Comparison of ENCODE assay signal across 16 cellular contexts in genomic region chr14:76975051-76975450, GRCh38. TPM values are rescaled to one million over a fixed set of nuclear protein-coding genes. Genes with fewer than 3 reads are reported as not detected.
DNase-seq lines count a peak whose midpoint lies in the region; ATAC-seq and TF ChIP-seq lines count a peak whose summit lies in the region.
"Had no signal": no experiment of that assay in that cellular context is flagged by ENCODE, and none has a peak within 500 bp of the region (broad histone marks: within the 10 kb centered on the region; RNA-seq: fewer than 3 reads in every experiment).

No MANE protein-coding gene starts in this region.

- no peak overlapping the region for H4K8ac ChIP-seq in H9 (replicated peaks; ENCODE audit: insufficient read length, low read depth, low read length)

- no peaks in the 10 kb centered on the region for H3K36me3 Mint-ChIP-seq in H9 (ENCODE audit: insufficient read depth in 1 of 3, low read depth in 3 of 3)
- no peaks in the 10 kb centered on the region for H3K36me3 Mint-ChIP-seq in mesothelial cell of epicardium
- H3K36me3 Mint-ChIP-seq in stimulated activated memory B cell treated with anti-CD40 and anti-IgM and Interleukin-4, amounts not matched to agents 10 μg/mL and 1 μg/mL and 100 μg/mL, for 72 hours, result no peaks in the 10 kb centered on the region

- H4K20me1 ChIP-seq in H9 (ENCODE audit: control insufficient read depth, insufficient read depth, insufficient read length), result no peaks in the 10 kb centered on the region

- WGBS in H9 (ENCODE audit: extremely low coverage, insufficient read length, low lambda C conversion rate), result no CpG with 5 or more reads among the region's 8 CpGs

- no peak for ATAC-seq in stimulated activated memory B cell treated with anti-CD40 and anti-IgM and Interleukin-4, amounts not matched to agents 10 μg/mL and 1 μg/mL and 100 μg/mL, for 72 hours

- no peak for TF ChIP-seq CTCF in H9 (conservative IDR thresholded peaks at IDR 0.05)
- TF ChIP-seq CTCF in mesothelial cell of epicardium (IDR thresholded peaks at IDR 0.05; ENCODE audit: unreplicated experiment), result no peak

- no peak overlapping the region for H3K18ac ChIP-seq in H9 (ENCODE audit: insufficient read length, low read depth, low read length)

- H3K9me3 ChIP-seq in H9 (ENCODE audit: control insufficient read depth, low read depth, low read length) (no peaks in the 10 kb centered on the region), SJCRH30 (replicated peaks) (no peaks in the 10 kb centered on the region)

- no peak overlapping the region for H3K4me2 ChIP-seq in H9 (ENCODE audit: insufficient read depth, insufficient read length, low read length)

- H3K4me3 Mint-ChIP-seq in H9, result no peak overlapping the region; a peak in 1 of 5 replicates
- H3K4me3 Mint-ChIP-seq in mesothelial cell of epicardium, result no peak overlapping the region
- H3K4me3 Mint-ChIP-seq in stimulated activated memory B cell treated with anti-CD40 and anti-IgM and Interleukin-4, amounts not matched to agents 10 μg/mL and 1 μg/mL and 100 μg/mL, for 72 hours, result no peak overlapping the region

- H2BK120ac ChIP-seq in H9 (ENCODE audit: low read depth, low read length, poor library complexity, severe bottlenecking), result no peak overlapping the region

- no peak overlapping the region for H2BK20ac ChIP-seq in H9 (ENCODE audit: low read depth, low read length, poor library complexity, severe bottlenecking)

- H3K23me2 ChIP-seq in H9 (ENCODE audit: insufficient read length, low read depth, low read length, poor library complexity, severe bottlenecking), result no peaks in the 10 kb centered on the region

- no peak overlapping the region for H3K4ac ChIP-seq in H9 (ENCODE audit: low read depth, low read length)

- H3K56ac ChIP-seq in H9 (ENCODE audit: insufficient read length, low read depth, low read length), result no peak overlapping the region

- no peaks in the 10 kb centered on the region for H3K79me1 ChIP-seq in H9 (ENCODE audit: insufficient read depth, low read depth, low read length, poor library complexity, severe bottlenecking)

- H3K79me2 ChIP-seq in H9 (ENCODE audit: insufficient read depth, low read length), result no peaks in the 10 kb centered on the region

- H3K4me1 ChIP-seq in H9 (ENCODE audit: insufficient read depth, low read length) (no peaks in the 10 kb centered on the region), SJCRH30 (peaks cover 15% of the 10 kb centered on the region)

- no peak overlapping the region for H3K23ac ChIP-seq in H9 (ENCODE audit: insufficient read length, low read depth, low read length)

- no peak overlapping the region for H3K4me3 ChIP-seq in SJCRH30

- DNase-seq in H9 (no peak), SJCRH30 (peak; percentile 79 to 89), mesothelial cell of epicardium (ENCODE audit: low spot score in 2 of 2, unreplicated experiment in 2 of 2) (no peak), substantia nigra (lab: John Stamatoyannopoulos, UW) (no peak), NCI-H187 treated with DMSO at 0.1 percent for 48 hours (lab: John Stamatoyannopoulos, UW) (no peak), T-helper 2 cell (no peak)
- DNase-seq: C1 segment of cervical spinal cord; COR-L47; DMS153; NCI-H1417 treated with DMSO at 0.1 percent for 48 hours; NCI-H2029 treated with DMSO at 0.1 percent for 48 hours; NCI-H226; NCI-H526 treated with DMSO at 0.1 percent for 48 hours; NK-92 treated with Interleukin-12 subunit alpha and Interleukin-12 subunit beta, amount 100 ng/mL, for 24 hours; OCI-M1 had no signal

- H3K27ac Mint-ChIP-seq in H9, result peak overlapping the region in 2 of 3 experiments; percentile 42 to 44; a peak in 4 of 7 replicates
- peak overlapping the region; percentile 50 for H3K27ac Mint-ChIP-seq in mesothelial cell of epicardium
- H3K27ac Mint-ChIP-seq in stimulated activated memory B cell treated with anti-CD40 and anti-IgM and Interleukin-4, amounts not matched to agents 10 μg/mL and 1 μg/mL and 100 μg/mL, for 72 hours, result peak overlapping the region; percentile 38

- H2BK5ac ChIP-seq in H9 (ENCODE audit: insufficient read length, low read length), result no peak overlapping the region

- H3T11ph ChIP-seq in H9 (ENCODE audit: low read length), result no peak overlapping the region

- H3K27me3 ChIP-seq in H9 (ENCODE audit: insufficient read depth, low read length) (no peaks in the 10 kb centered on the region), SJCRH30 (no peaks in the 10 kb centered on the region)

- H3K14ac ChIP-seq in H9 (ENCODE audit: insufficient read depth, low read length), result no peak overlapping the region

- H4K5ac ChIP-seq in H9 (ENCODE audit: insufficient read length, low read depth, low read length), result no peak overlapping the region

- H2AK5ac ChIP-seq in H9 (ENCODE audit: insufficient read length, low read length), result no peak overlapping the region

- no peak overlapping the region for H2AFZ ChIP-seq in H9 (ENCODE audit: low read length)

- H3K9me3 Mint-ChIP-seq in H9, result no peaks in the 10 kb centered on the region; a peak in 2 of 5 replicates
- no peaks in the 10 kb centered on the region for H3K9me3 Mint-ChIP-seq in mesothelial cell of epicardium
- no peaks in the 10 kb centered on the region for H3K9me3 Mint-ChIP-seq in stimulated activated memory B cell treated with anti-CD40 and anti-IgM and Interleukin-4, amounts not matched to agents 10 μg/mL and 1 μg/mL and 100 μg/mL, for 72 hours

- no peaks in the 10 kb centered on the region for H3K27me3 Mint-ChIP-seq in H9 (ENCODE audit: low read depth)
- H3K27me3 Mint-ChIP-seq in mesothelial cell of epicardium (ENCODE audit: low read depth), result no peaks in the 10 kb centered on the region
- no peaks in the 10 kb centered on the region for H3K27me3 Mint-ChIP-seq in stimulated activated memory B cell treated with anti-CD40 and anti-IgM and Interleukin-4, amounts not matched to agents 10 μg/mL and 1 μg/mL and 100 μg/mL, for 72 hours

- no peak overlapping the region for H3K9ac ChIP-seq in H9 (ENCODE audit: extremely low read depth, insufficient read length, low read length)

- H3K27ac ChIP-seq in H9 (ENCODE audit: insufficient read length, low read depth, low read length) (no peak overlapping the region), SJCRH30 (peak overlapping the region; percentile 51), substantia nigra (ENCODE audit: low read depth, low read length, poor library complexity, severe bottlenecking) (no peak overlapping the region)

- no peaks in the 10 kb centered on the region for H3K36me3 ChIP-seq in SJCRH30

- H2BK15ac ChIP-seq in H9 (ENCODE audit: low read depth, low read length), result no peak overlapping the region

- H3K4me1 Mint-ChIP-seq in H9, result peaks cover 22 to 32% of the 10 kb centered on the region in 2 experiments
- H3K4me1 Mint-ChIP-seq in mesothelial cell of epicardium, result peaks cover 18% of the 10 kb centered on the region
- peaks cover 32% of the 10 kb centered on the region for H3K4me1 Mint-ChIP-seq in stimulated activated memory B cell treated with anti-CD40 and anti-IgM and Interleukin-4, amounts not matched to agents 10 μg/mL and 1 μg/mL and 100 μg/mL, for 72 hours

- H4K91ac ChIP-seq in H9 (ENCODE audit: insufficient read length, low read depth, low read length), result no peak overlapping the region

- no peak overlapping the region for H2BK12ac ChIP-seq in H9 (ENCODE audit: insufficient read length, low read depth, low read length)

RNA-seq across cellular contexts. Expression of gene IRF2BPL, which starts 53.5 kb away (rescaled TPM):
- total RNA-seq in H9 (2021) (59.0 and 60.1 TPM in 2 replicates), mesothelial cell of epicardium (126 to 131 TPM (median 128 TPM) in 3 replicates)
- total RNA-seq in SJCRH30 (2014; rRNA removed; shearing (Covaris generic)), result 21.7 and 23.5 TPM in 2 replicates

Comparison
In these comparisons a context has a peak if more than half of its experiments do, and no peak if none do; other contexts are left out.
1. DNase-seq: peak in SJCRH30 (2 of 2); none in H9 (single experiment), mesothelial cell of epicardium (0 of 2), substantia nigra (0 of 49), NCI-H187 treated with DMSO at 0.1 percent for 48 hours (single experiment) and T-helper 2 cell (0 of 5).
2. Peak in every context shown above with its lines, with median percentiles within 50 percentile points of each other: H3K27ac Mint-ChIP-seq.